9 cellular contexts compared by ENCODE assay signal in genomic region chr4:77076889-77077635, GRCh38. TPM values are rescaled to one million over a fixed set of nuclear protein-coding genes. Genes with fewer than 3 reads are reported as not detected.
A peak's percentile ranks its signal among the peaks of the same experiment; 100 is the strongest.
DNase-seq lines count a peak whose midpoint lies in the region; ATAC-seq, FAIRE-seq and TF ChIP-seq lines count a peak whose summit lies in the region.
"Had no signal": no experiment of that assay in that cellular context is flagged by ENCODE, and none has a peak within 500 bp of the region (broad histone marks: within the 10 kb centered on the region; RNA-seq: fewer than 3 reads in every experiment).

No MANE protein-coding gene starts in this region.

- CTCF ChIA-PET in CD4-positive, alpha-beta memory T cell (lab: Charles Lee; ENCODE audit: partially characterized antibody): interaction anchor here (0.8 to 3.7 kb wide), 7 partner anchors 16 to 126 kb away, joined by 3 to 22 read pairs (median 3); no protein-coding TSS in a partner anchor

- H3K27ac ChIP-seq in CD4-positive, alpha-beta memory T cell (ENCODE audit: low read depth, low read length): peak overlapping the region; percentile 99
- peak overlapping the region; percentile 92 for H3K27ac ChIP-seq in OCI-LY1 (ENCODE audit: low read depth, low read length, poor library complexity, severe bottlenecking)
- H3K27ac ChIP-seq in parathyroid adenoma: peak overlapping the region; percentile 99

- intact Hi-C loops in CD4-positive, alpha-beta memory T cell (cut with micrococcal nuclease): loop anchor here (1.0 to 10.0 kb wide), 11 partner anchors 18 to 1698 kb away; partner anchors contain the start of genes BMP2K, NAAA, NUP54 and RCHY1

- H3K36me3 Mint-ChIP-seq in CD4-positive, alpha-beta memory T cell: peaks cover 0 to 14% of the 10 kb centered on the region in 2 donors

- peak overlapping the region; percentile 11 to 93 for H3K4me3 ChIP-seq in CD4-positive, alpha-beta memory T cell (ENCODE audit: low read length in 2 of 2)
- H3K4me3 ChIP-seq in OCI-LY1 (ENCODE audit: low read depth, low read length, poor library complexity, severe bottlenecking) (peak overlapping the region; percentile 81), parathyroid adenoma (ENCODE audit: low read depth, low read length) (peak overlapping the region; percentile 78)

- peaks cover 1 to 4% of the 10 kb centered on the region in 2 donors for H3K27me3 Mint-ChIP-seq in CD4-positive, alpha-beta memory T cell

- H3K4me1 Mint-ChIP-seq in CD4-positive, alpha-beta memory T cell: peaks cover 20 to 38% (median 27%) of the 10 kb centered on the region in 4 donors

- peak; percentile 18 for FAIRE-seq in endometrium (lab: Jason Lieb, UNC)

- POLR2A ChIA-PET in CD4-positive, alpha-beta memory T cell (lab: Charles Lee; ENCODE audit: partially characterized antibody): interaction anchor here (0.6 to 4.9 kb wide), 18 partner anchors 9 to 861 kb away, joined by 3 to 60 read pairs (median 4); partner anchors contain the start of gene CCNG2

- H3K4me3 Mint-ChIP-seq in CD4-positive, alpha-beta memory T cell: peak overlapping the region in 6 of 8 donors; percentile 97 to 99 (median 99)

- no peaks in the 10 kb centered on the region for H4K20me1 ChIP-seq in OCI-LY1 (ENCODE audit: insufficient read depth, low read length)

- no peak for TF ChIP-seq CTCF in OCI-LY1 (IDR thresholded peaks at IDR 0.05; ENCODE audit: low read length)
- no peak for TF ChIP-seq CTCF in parathyroid adenoma (IDR thresholded peaks at IDR 0.05)

- peak overlapping the region; percentile 96 for H3K4me2 ChIP-seq in OCI-LY1 (ENCODE audit: low read length)
- peak overlapping the region; percentile 97 for H3K4me2 ChIP-seq in parathyroid adenoma (ENCODE audit: low read length)

- H3K9me2 ChIP-seq in OCI-LY1 (ENCODE audit: low read depth, low read length): no peaks in the 10 kb centered on the region

- H2AFZ ChIP-seq in OCI-LY1 (ENCODE audit: low read length) (no peak overlapping the region), parathyroid adenoma (peak overlapping the region; percentile 92)

- H3K4me1 ChIP-seq in CD4-positive, alpha-beta memory T cell (ENCODE audit: insufficient read depth, low read length): peaks cover 42% of the 10 kb centered on the region
- H3K4me1 ChIP-seq in OCI-LY1 (ENCODE audit: insufficient read depth, low read length, severe bottlenecking) (peaks cover 44% of the 10 kb centered on the region), parathyroid adenoma (no peaks in the 10 kb centered on the region)

- no peak for DNase-seq in CD4-positive, alpha-beta memory T cell
- DNase-seq in NCI-H187 (lab: John Stamatoyannopoulos, UW) (no peak), T-helper 9 cell (no peak)
- DNase-seq in NK-92 treated with Interleukin-12 subunit alpha and Interleukin-12 subunit beta, amount 100 ng/mL, for 24 hours (lab: John Stamatoyannopoulos, UW): no peak
- DNase-seq: SIG-M5 had no signal

- H3K27ac Mint-ChIP-seq in CD4-positive, alpha-beta memory T cell: peak overlapping the region in 6 of 7 donors; percentile 100

- peak overlapping the region; percentile 97 for H3K9ac ChIP-seq in OCI-LY1 (ENCODE audit: low read length)
- no peak overlapping the region for H3K9ac ChIP-seq in parathyroid adenoma

- H3F3A ChIP-seq in OCI-LY1 (ENCODE audit: insufficient read depth, low read length): no peaks in the 10 kb centered on the region

- H3K9me3 Mint-ChIP-seq in CD4-positive, alpha-beta memory T cell: peaks cover 0 to 6% (median 0%) of the 10 kb centered on the region in 8 donors

- no peaks in the 10 kb centered on the region for H3K27me3 ChIP-seq in CD4-positive, alpha-beta memory T cell (ENCODE audit: insufficient read depth, low read length)
- H3K27me3 ChIP-seq in OCI-LY1 (ENCODE audit: insufficient read depth, low read length) (no peaks in the 10 kb centered on the region), parathyroid adenoma (ENCODE audit: control insufficient read depth, insufficient read depth, low read length) (no peaks in the 10 kb centered on the region)

- no peaks in the 10 kb centered on the region for H3K9me3 ChIP-seq in CD4-positive, alpha-beta memory T cell (ENCODE audit: control insufficient read depth in 1 of 2, low read length in 2 of 2)
- H3K9me3 ChIP-seq in OCI-LY1 (ENCODE audit: low read length) (no peaks in the 10 kb centered on the region), parathyroid adenoma (ENCODE audit: control insufficient read depth, low read length) (no peaks in the 10 kb centered on the region)

- H3K79me2 ChIP-seq in OCI-LY1 (ENCODE audit: insufficient read depth, low read length) (peaks cover 34% of the 10 kb centered on the region), parathyroid adenoma (no peaks in the 10 kb centered on the region)

- no peak for ATAC-seq in HG02981 (IDR thresholded peaks at IDR 0.05; ENCODE audit: unreplicated experiment)

- H3K36me3 ChIP-seq in CD4-positive, alpha-beta memory T cell (ENCODE audit: insufficient read depth, low read length): no peaks in the 10 kb centered on the region
- H3K36me3 ChIP-seq in OCI-LY1 (ENCODE audit: insufficient read depth, low read length) (no peaks in the 10 kb centered on the region; the same call in 1 of the 2 replicates), parathyroid adenoma (ENCODE audit: control insufficient read depth, insufficient read depth, low read length) (no peaks in the 10 kb centered on the region)

RNA-seq across cellular contexts. Expression of gene CCNI, which starts 1.3 kb away (rescaled TPM):
- 100 to 1,000 TPM; 353 to 360 TPM for total RNA-seq in CD4-positive, alpha-beta memory T cell
- polyA plus RNA-seq in CD4-positive, alpha-beta memory T cell: 100 to 1,000 TPM; 226 to 370 TPM
